In the genomic region with DNA sequence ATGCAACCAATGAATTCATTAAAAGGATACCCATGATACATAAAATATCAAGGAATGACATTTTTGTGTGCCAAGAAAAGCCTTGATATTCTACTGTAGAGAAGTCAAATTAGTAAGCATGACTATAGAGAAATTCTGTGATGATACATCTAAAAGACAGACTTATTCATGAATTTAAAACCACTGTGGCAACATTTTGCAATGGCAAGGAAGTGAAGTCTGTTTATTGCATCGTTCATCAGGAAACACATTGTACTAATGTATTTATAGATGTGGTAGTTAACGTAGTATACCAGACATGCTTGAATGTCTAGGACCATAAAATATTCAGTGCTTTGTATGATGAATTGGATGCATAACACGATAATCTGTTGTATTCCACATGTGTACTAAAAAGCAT, we compare ENCODE assay signal across 24 cellular contexts. TPM values are rescaled to one million over a fixed set of nuclear protein-coding genes. Genes with fewer than 3 reads are reported as not detected.
DNase-seq lines count a peak whose midpoint lies in the region; ATAC-seq and TF ChIP-seq lines count a peak whose summit lies in the region.
"Had no signal": no experiment of that assay in that cellular context is flagged by ENCODE, and none has a peak within 500 bp of the region (broad histone marks: within the 10 kb centered on the region; RNA-seq: fewer than 3 reads in every experiment).

No MANE protein-coding gene starts in this region.

- H3K27ac ChIP-seq in psoas muscle, result no peak overlapping the region
- H3K27ac ChIP-seq: esophagus squamous epithelium, heart right ventricle had no signal

- 58 to 69% (median 69%) methylated on average over 3 of the region's 3 CpGs for WGBS in psoas muscle, 3 donors

- no peaks in the 10 kb centered on the region for H3K9me3 ChIP-seq in psoas muscle
- H3K9me3 ChIP-seq: esophagus squamous epithelium, heart right ventricle had no signal

- H3K27me3 ChIP-seq in psoas muscle (ENCODE audit: insufficient read depth in 3 of 3, low read length in 2 of 3), result no peaks in the 10 kb centered on the region
- H3K27me3 ChIP-seq: esophagus squamous epithelium, heart right ventricle had no signal

- H3K36me3 ChIP-seq in psoas muscle (ENCODE audit: insufficient read depth in 1 of 2, low read depth in 1 of 2), result no peaks in the 10 kb centered on the region
- H3K36me3 ChIP-seq: esophagus squamous epithelium, heart right ventricle had no signal

- TF ChIP-seq CTCF in psoas muscle (IDR thresholded peaks at IDR 0.05), result no peak

- intact Hi-C loops in psoas muscle (cut with DNase I), result no loop called here

- no peak overlapping the region for H3K4me3 ChIP-seq in psoas muscle
- H3K4me3 ChIP-seq: esophagus squamous epithelium, heart right ventricle had no signal

- peak; percentile 40 for DNase-seq in Ammon's horn (ENCODE audit: low spot score)
- peak; percentile 44 for DNase-seq in LHCN-M2 (ENCODE audit: low read depth)
- DNase-seq in SKM-1 (lab: John Stamatoyannopoulos, UW; ENCODE audit: unreplicated experiment), result peak; percentile 65
- DNase-seq in midbrain (lab: John Stamatoyannopoulos, UW), result peak; percentile 5
- no peak for DNase-seq in psoas muscle
- DNase-seq in activated CD4-positive, alpha-beta T cell treated with anti-CD3 and anti-CD28 coated beads, Interleukin-2, amount 50 U/mL, for 4 hours, result no peak
- DNase-seq in NCI-H1436 (lab: John Stamatoyannopoulos, UW), result no peak
- DNase-seq: activated CD4-positive, alpha-beta T cell treated with anti-CD3 and anti-CD28 coated beads for 4 hours; central memory CD4-positive, alpha-beta T cell; EL; esophagus squamous epithelium; H9; heart right ventricle; KBM-7; NCI-H1417; NCI-H748 treated with DMSO at 0.1 percent for 48 hours; stimulated activated CD4-positive, alpha-beta T cell treated with anti-CD3 and anti-CD28 coated beads, Interleukin-15, amount 100 ng/mL, for 24 hours; SW 1271 had no signal

- no peaks in the 10 kb centered on the region for H3K4me1 ChIP-seq in psoas muscle
- H3K4me1 ChIP-seq: esophagus squamous epithelium had no signal

- ATAC-seq in psoas muscle (no peak), esophagus mucosa (no peak)
- ATAC-seq: stimulated activated effector memory CD8-positive, alpha-beta T cell treated with anti-CD3 and anti-CD28 coated beads, Interleukin-12 subunit alpha, Interleukin-12 subunit beta, amount 100 ng/mL, for 72 hours had no signal

RNA-seq across cellular contexts. Expression of a gene that starts 9.3 kb away (rescaled TPM):
- not detected in 2 replicates for total RNA-seq in LHCN-M2 (2014; rRNA removed)
- polyA plus RNA-seq in LHCN-M2 (2012), result not detected
- total RNA-seq in psoas muscle, result 1 to 10 TPM in 1 of 4 donors, under 1 TPM in 2, not detected in 1; 0.34 to 1.2 (median 0.91) TPM
- under 1 TPM; 0.04 to 0.33 (median 0.11) TPM for polyA plus RNA-seq in psoas muscle
- 0.20 TPM for total RNA-seq in esophagus mucosa
- total RNA-seq: H9, RPMI7951 had no signal
- polyA plus RNA-seq: AG04450, neural cell had no signal

RNA-seq across cellular contexts. Expression of a gene that starts 17.5 kb away (rescaled TPM):
- total RNA-seq in LHCN-M2 (2014; rRNA removed) (not detected in 2 replicates), psoas muscle (not detected), esophagus mucosa (not detected)
- polyA plus RNA-seq in LHCN-M2 (2012), result not detected
- polyA plus RNA-seq in psoas muscle, result not detected
- total RNA-seq: esophagus squamous epithelium, H9, heart right ventricle, RPMI7951 had no signal
- polyA plus RNA-seq: AG04450, heart right ventricle, neural cell had no signal

RNA-seq across cellular contexts. Expression of a gene that starts 39.6 kb away (rescaled TPM):
- total RNA-seq in LHCN-M2 (2014; rRNA removed) (0.06 and 0.17 TPM in 2 replicates), psoas muscle (under 1 TPM; 0.28 to 0.74 (median 0.55) TPM), esophagus mucosa (0.92 TPM)
- 0.02 TPM for polyA plus RNA-seq in LHCN-M2 (2012)
- polyA plus RNA-seq in psoas muscle, result under 1 TPM; 0.01 to 0.13 (median 0.03) TPM
- polyA plus RNA-seq: AG04450 had no signal

RNA-seq across cellular contexts. Expression of a gene that starts 39.9 kb away (rescaled TPM):
- not detected in 2 replicates for total RNA-seq in LHCN-M2 (2014; rRNA removed)
- polyA plus RNA-seq in LHCN-M2 (2012), result not detected
- not detected for total RNA-seq in psoas muscle
- under 1 TPM in 1 of 3 donors, not detected in 2; 0.03 TPM for polyA plus RNA-seq in psoas muscle
- not detected for total RNA-seq in esophagus mucosa
- total RNA-seq: esophagus squamous epithelium, H9, heart right ventricle, RPMI7951 had no signal
- polyA plus RNA-seq: AG04450, heart right ventricle, neural cell, thymus had no signal

Comparison
In these comparisons a context has a peak if more than half of its experiments do, and no peak if none do; other contexts are left out.
1. DNase-seq: peak in Ammon's horn (single experiment), LHCN-M2 (single experiment), SKM-1 (single experiment) and midbrain (single experiment); none in psoas muscle (0 of 2), activated CD4-positive, alpha-beta T cell treated with anti-CD3 and anti-CD28 coated beads, Interleukin-2, amount 50 U/mL, for 4 hours (0 of 2) and NCI-H1436 (single experiment).